1 cellular context compared by ENCODE assay signal in the genomic region with DNA sequence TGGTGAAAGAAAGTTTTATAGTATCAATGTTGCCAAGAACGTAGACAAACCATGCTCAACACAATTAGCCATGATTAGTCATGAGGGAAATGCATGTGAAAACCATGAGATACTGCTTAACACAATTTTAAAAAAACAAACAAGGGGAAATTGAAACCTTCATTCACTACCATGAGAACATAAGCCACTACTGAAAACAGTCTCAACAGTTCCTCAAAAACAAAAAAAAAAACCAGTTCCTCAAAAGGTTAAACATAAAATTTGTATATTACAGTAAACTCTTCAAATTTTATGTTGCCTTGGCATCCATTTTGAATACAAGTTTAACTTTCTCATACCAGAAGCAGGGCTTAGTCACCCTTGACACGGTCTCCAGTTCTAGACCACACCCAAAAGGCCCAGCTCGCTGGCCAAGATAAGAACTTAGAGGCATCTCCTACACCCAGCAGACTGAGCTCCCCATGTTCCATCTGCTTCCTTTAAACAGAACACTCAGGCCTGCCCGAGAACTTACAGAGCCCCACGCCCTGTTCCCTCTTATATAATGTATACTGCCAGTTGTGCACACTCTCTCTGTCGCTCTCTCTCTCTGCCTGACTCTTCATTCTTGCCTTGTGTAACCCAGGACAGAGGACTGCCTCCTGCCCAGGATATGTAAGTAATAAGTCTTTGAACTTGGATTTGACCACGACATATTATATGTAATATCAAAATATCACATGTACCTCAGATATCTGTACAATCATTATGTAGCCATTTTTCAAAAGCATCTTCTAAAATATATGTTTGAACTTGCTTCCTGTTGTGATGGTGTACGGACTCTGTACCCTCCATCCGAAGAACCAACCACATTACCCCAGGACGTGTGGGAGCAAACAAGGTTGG.
TF ChIP-seq lines count a peak whose summit lies in the region.

No MANE protein-coding gene starts in this region.

TF ChIP-seq in K562, 482 proteins besides CTCF, POLR2A, EP300 and RAD21 (continued from another document and continues in another):
- TF ChIP-seq PTRF (tag; IDR thresholded peaks at IDR 0.05) (no peak), C11orf30 (IDR thresholded peaks at IDR 0.05; ENCODE audit: low read depth) (peak; percentile 30; the same call in 1 of the 2 replicates), DPF2 (IDR thresholded peaks at IDR 0.05) (peak; percentile 90), ZEB2 (IDR thresholded peaks at IDR 0.05) (peak; percentile 57; the same call in 1 of the 2 replicates), CBX1 (IDR thresholded peaks at IDR 0.05; ENCODE audit: low read depth) (no peak), ZNF57 (CRISPR knock-in tag; IDR thresholded peaks at IDR 0.05) (no peak), NELFE (IDR thresholded peaks at IDR 0.05; ENCODE audit: insufficient read depth, insufficient read length) (no peak), TAL1 (IDR thresholded peaks at IDR 0.05) (peak; percentile 81), ZNF212 (CRISPR knock-in tag; IDR thresholded peaks at IDR 0.05) (no peak), MBD2 (IDR thresholded peaks at IDR 0.05; ENCODE audit: borderline replicate concordance, low read depth) (no peak), BRF1 (IDR thresholded peaks at IDR 0.05; ENCODE audit: borderline replicate concordance, extremely low read depth, insufficient read length) (no peak), COPS2 (conservative IDR thresholded peaks at IDR 0.05) (no peak), RBM14 (IDR thresholded peaks at IDR 0.05; ENCODE audit: borderline replicate concordance, insufficient read depth, low read depth, low read length) (no peak), TRIM24 (IDR thresholded peaks at IDR 0.05) (peak; percentile 38 to 61; a peak in 3 of 4 replicates), SRSF1 (IDR thresholded peaks at IDR 0.05; ENCODE audit: low read depth, low read length) (no peak), MEF2A (IDR thresholded peaks at IDR 0.05; ENCODE audit: control insufficient read depth, low read depth, low read length) (0 out of 2 replicates have a peak, but pooled peaks have one; percentile 17), KAT8 (IDR thresholded peaks at IDR 0.05; ENCODE audit: low read depth) (0 out of 2 replicates have a peak, but pooled peaks have one; percentile 45), NR2F6 (CRISPR knock-in tag; IDR thresholded peaks at IDR 0.05) (no peak), LCOR (CRISPR knock-in tag; IDR thresholded peaks at IDR 0.05) (peak; percentile 41; the same call in 1 of the 2 replicates), SMARCA5 (IDR thresholded peaks at IDR 0.05) (no peak), NCOA2 (IDR thresholded peaks at IDR 0.05; ENCODE audit: partially characterized antibody in 2 of 2) (no peak), FIP1L1 (IDR thresholded peaks at IDR 0.05; ENCODE audit: low read depth, low read length, poor library complexity, severe bottlenecking) (no peak), ZNF644 (tag; IDR thresholded peaks at IDR 0.05; ENCODE audit: low read depth) (0 out of 2 replicates have a peak, but pooled peaks have one; percentile 26), TEAD4 (IDR thresholded peaks at IDR 0.05; ENCODE audit: low read length) (peak; percentile 87), TEAD4 (CRISPR knock-in tag; IDR thresholded peaks at IDR 0.05; ENCODE audit: borderline replicate concordance) (no peak), MYC (IDR thresholded peaks at IDR 0.05; ENCODE audit: low read depth, low read length) (peak; percentile 39; the same call in 1 of the 2 replicates), MYC (CRISPR knock-in tag; IDR thresholded peaks at IDR 0.05; ENCODE audit: borderline replicate concordance, low read depth) (no peak), ZNF695 (CRISPR knock-in tag; IDR thresholded peaks at IDR 0.05) (no peak), DACH1 (IDR thresholded peaks at IDR 0.05; ENCODE audit: partially characterized antibody) (no peak), ZNF175 (CRISPR knock-in tag; IDR thresholded peaks at IDR 0.05; ENCODE audit: low read depth) (no peak; the same call in 1 of the 2 replicates), FUS (optimal IDR thresholded peaks at IDR 0.05; ENCODE audit: low read depth, low read length) (no peak), CREM (IDR thresholded peaks at IDR 0.05; ENCODE audit: low read depth) (peak; percentile 53; the same call in 1 of the 2 replicates), RUNX1 (IDR thresholded peaks at IDR 0.05; ENCODE audit: low read depth) (no peak), CXXC5 (CRISPR knock-in tag; IDR thresholded peaks at IDR 0.05) (peak; percentile 66; the same call in 1 of the 2 replicates), ZNF24 (IDR thresholded peaks at IDR 0.05) (no peak), MAFK (IDR thresholded peaks at IDR 0.05; ENCODE audit: low read length) (peak; percentile 34; the same call in 1 of the 2 replicates), SMARCA4 (IDR thresholded peaks at IDR 0.05) (peak; percentile 89), ZBTB1 (CRISPR knock-in tag; IDR thresholded peaks at IDR 0.05; ENCODE audit: borderline replicate concordance, low read depth) (no peak), MTA2 (IDR thresholded peaks at IDR 0.05; ENCODE audit: low read depth) (peak; percentile 72), ZNF589 (CRISPR knock-in tag; IDR thresholded peaks at IDR 0.05; ENCODE audit: low read depth) (peak; percentile 81), RAD51 (IDR thresholded peaks at IDR 0.05; ENCODE audit: borderline replicate concordance, low read depth) (peak; percentile 20; the same call in 1 of the 2 replicates), ELF1 (tag; IDR thresholded peaks at IDR 0.05) (no peak), NCOA6 (IDR thresholded peaks at IDR 0.05) (no peak), ZNF324 (CRISPR knock-in tag; IDR thresholded peaks at IDR 0.05) (no peak), RCOR1 (IDR thresholded peaks at IDR 0.05; ENCODE audit: borderline replicate concordance in 1 of 2, low read depth in 2 of 2, low read length in 2 of 2) (peak in 1 of 2 experiments; percentile 81; a peak in 2 of 4 replicates), NCOA4 (IDR thresholded peaks at IDR 0.05; ENCODE audit: partially characterized antibody) (no peak), MIER1 (IDR thresholded peaks at IDR 0.05; ENCODE audit: low read depth) (peak; percentile 72; the same call in 1 of the 2 replicates), GATA2 (CRISPR knock-in tag; IDR thresholded peaks at IDR 0.05) (peak; percentile 72), ATF7 (IDR thresholded peaks at IDR 0.05) (peak; percentile 43; the same call in 1 of the 2 replicates), HEY1 (CRISPR knock-in tag; IDR thresholded peaks at IDR 0.05; ENCODE audit: borderline replicate concordance) (no peak), NCOA1 (IDR thresholded peaks at IDR 0.05; ENCODE audit: low read depth) (peak; percentile 67; the same call in 1 of the 2 replicates), ARNT (IDR thresholded peaks at IDR 0.05) (peak in 1 of 2 experiments; percentile 42; a peak in 1 of 4 replicates), ARID1B (IDR thresholded peaks at IDR 0.05) (peak; percentile 91), IRF2 (CRISPR knock-in tag; IDR thresholded peaks at IDR 0.05) (no peak), MCM3 (IDR thresholded peaks at IDR 0.05) (no peak)
- TF ChIP-seq, protein P1, sequence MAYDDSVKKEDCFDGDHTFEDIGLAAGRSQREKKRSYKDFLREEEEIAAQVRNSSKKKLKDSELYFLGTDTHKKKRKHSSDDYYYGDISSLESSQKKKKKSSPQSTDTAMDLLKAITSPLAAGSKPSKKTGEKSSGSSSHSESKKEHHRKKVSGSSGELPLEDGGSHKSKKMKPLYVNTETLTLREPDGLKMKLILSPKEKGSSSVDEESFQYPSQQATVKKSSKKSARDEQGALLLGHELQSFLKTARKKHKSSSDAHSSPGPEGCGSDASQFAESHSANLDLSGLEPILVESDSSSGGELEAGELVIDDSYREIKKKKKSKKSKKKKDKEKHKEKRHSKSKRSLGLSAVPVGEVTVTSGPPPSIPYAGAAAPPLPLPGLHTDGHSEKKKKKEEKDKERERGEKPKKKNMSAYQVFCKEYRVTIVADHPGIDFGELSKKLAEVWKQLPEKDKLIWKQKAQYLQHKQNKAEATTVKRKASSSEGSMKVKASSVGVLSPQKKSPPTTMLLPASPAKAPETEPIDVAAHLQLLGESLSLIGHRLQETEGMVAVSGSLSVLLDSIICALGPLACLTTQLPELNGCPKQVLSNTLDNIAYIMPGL (CRISPR knock-in tag; IDR thresholded peaks at IDR 0.05), result no peak
- TF ChIP-seq, protein P2, sequence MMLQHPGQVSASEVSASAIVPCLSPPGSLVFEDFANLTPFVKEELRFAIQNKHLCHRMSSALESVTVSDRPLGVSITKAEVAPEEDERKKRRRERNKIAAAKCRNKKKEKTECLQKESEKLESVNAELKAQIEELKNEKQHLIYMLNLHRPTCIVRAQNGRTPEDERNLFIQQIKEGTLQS (IDR thresholded peaks at IDR 0.05), result peak; percentile 72
- TF ChIP-seq, protein P2 (CRISPR knock-in tag; conservative IDR thresholded peaks at IDR 0.05), result peak; percentile 51; the same call in 1 of the 2 replicates
- TF ChIP-seq, protein P3, sequence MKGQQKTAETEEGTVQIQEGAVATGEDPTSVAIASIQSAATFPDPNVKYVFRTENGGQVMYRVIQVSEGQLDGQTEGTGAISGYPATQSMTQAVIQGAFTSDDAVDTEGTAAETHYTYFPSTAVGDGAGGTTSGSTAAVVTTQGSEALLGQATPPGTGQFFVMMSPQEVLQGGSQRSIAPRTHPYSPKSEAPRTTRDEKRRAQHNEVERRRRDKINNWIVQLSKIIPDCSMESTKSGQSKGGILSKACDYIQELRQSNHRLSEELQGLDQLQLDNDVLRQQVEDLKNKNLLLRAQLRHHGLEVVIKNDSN (CRISPR knock-in tag; IDR thresholded peaks at IDR 0.05), result no peak
- TF ChIP-seq, protein P4, sequence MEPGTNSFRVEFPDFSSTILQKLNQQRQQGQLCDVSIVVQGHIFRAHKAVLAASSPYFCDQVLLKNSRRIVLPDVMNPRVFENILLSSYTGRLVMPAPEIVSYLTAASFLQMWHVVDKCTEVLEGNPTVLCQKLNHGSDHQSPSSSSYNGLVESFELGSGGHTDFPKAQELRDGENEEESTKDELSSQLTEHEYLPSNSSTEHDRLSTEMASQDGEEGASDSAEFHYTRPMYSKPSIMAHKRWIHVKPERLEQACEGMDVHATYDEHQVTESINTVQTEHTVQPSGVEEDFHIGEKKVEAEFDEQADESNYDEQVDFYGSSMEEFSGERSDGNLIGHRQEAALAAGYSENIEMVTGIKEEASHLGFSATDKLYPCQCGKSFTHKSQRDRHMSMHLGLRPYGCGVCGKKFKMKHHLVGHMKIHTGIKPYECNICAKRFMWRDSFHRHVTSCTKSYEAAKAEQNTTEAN (CRISPR knock-in tag; IDR thresholded peaks at IDR 0.05), result no peak
- TF ChIP-seq, protein P5, sequence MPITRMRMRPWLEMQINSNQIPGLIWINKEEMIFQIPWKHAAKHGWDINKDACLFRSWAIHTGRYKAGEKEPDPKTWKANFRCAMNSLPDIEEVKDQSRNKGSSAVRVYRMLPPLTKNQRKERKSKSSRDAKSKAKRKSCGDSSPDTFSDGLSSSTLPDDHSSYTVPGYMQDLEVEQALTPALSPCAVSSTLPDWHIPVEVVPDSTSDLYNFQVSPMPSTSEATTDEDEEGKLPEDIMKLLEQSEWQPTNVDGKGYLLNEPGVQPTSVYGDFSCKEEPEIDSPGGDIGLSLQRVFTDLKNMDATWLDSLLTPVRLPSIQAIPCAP (CRISPR knock-in tag; IDR thresholded peaks at IDR 0.05; ENCODE audit: borderline replicate concordance), result no peak
- TF ChIP-seq, protein P6, sequence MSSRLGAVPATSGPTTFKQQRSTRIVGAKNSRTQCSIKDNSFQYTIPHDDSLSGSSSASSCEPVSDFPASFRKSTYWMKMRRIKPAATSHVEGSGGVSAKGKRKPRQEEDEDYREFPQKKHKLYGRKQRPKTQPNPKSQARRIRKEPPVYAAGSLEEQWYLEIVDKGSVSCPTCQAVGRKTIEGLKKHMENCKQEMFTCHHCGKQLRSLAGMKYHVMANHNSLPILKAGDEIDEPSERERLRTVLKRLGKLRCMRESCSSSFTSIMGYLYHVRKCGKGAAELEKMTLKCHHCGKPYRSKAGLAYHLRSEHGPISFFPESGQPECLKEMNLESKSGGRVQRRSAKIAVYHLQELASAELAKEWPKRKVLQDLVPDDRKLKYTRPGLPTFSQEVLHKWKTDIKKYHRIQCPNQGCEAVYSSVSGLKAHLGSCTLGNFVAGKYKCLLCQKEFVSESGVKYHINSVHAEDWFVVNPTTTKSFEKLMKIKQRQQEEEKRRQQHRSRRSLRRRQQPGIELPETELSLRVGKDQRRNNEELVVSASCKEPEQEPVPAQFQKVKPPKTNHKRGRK (tag; IDR thresholded peaks at IDR 0.05), result no peak
- TF ChIP-seq, protein P7, sequence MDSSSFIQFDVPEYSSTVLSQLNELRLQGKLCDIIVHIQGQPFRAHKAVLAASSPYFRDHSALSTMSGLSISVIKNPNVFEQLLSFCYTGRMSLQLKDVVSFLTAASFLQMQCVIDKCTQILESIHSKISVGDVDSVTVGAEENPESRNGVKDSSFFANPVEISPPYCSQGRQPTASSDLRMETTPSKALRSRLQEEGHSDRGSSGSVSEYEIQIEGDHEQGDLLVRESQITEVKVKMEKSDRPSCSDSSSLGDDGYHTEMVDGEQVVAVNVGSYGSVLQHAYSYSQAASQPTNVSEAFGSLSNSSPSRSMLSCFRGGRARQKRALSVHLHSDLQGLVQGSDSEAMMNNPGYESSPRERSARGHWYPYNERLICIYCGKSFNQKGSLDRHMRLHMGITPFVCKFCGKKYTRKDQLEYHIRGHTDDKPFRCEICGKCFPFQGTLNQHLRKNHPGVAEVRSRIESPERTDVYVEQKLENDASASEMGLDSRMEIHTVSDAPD (CRISPR knock-in tag; IDR thresholded peaks at IDR 0.05), result no peak
- TF ChIP-seq, protein P8, sequence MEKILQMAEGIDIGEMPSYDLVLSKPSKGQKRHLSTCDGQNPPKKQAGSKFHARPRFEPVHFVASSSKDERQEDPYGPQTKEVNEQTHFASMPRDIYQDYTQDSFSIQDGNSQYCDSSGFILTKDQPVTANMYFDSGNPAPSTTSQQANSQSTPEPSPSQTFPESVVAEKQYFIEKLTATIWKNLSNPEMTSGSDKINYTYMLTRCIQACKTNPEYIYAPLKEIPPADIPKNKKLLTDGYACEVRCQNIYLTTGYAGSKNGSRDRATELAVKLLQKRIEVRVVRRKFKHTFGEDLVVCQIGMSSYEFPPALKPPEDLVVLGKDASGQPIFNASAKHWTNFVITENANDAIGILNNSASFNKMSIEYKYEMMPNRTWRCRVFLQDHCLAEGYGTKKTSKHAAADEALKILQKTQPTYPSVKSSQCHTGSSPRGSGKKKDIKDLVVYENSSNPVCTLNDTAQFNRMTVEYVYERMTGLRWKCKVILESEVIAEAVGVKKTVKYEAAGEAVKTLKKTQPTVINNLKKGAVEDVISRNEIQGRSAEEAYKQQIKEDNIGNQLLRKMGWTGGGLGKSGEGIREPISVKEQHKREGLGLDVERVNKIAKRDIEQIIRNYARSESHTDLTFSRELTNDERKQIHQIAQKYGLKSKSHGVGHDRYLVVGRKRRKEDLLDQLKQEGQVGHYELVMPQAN (IDR thresholded peaks at IDR 0.05; ENCODE audit: borderline replicate concordance), result no peak
